ENCODE assay signal across 1 cellular context in genomic region chr6:142885182-142885867, GRCh38.
TF ChIP-seq lines count a peak whose summit lies in the region.

No MANE protein-coding gene starts in this region.

TF ChIP-seq in K562, 482 proteins besides CTCF, POLR2A, EP300 and RAD21 (continued from another document):
- no peak for TF ChIP-seq CREB5 (CRISPR knock-in tag; IDR thresholded peaks at IDR 0.05)
